ENCODE assay signal across 1 cellular context in genomic region chr11:111886032-111886431, GRCh38.
A peak's percentile ranks its signal among the peaks of the same experiment; 100 is the strongest.
TF ChIP-seq lines count a peak whose summit lies in the region.

No MANE protein-coding gene starts in this region.

TF ChIP-seq in K562, 482 proteins besides CTCF, POLR2A, EP300 and RAD21:
- TF ChIP-seq CEBPB (tag; IDR thresholded peaks at IDR 0.05), result 0 out of 2 replicates have a peak, but pooled peaks have one; percentile 29
- no peak for TF ChIP-seq ARNT (IDR thresholded peaks at IDR 0.05)
- no peak for TF ChIP-seq CEBPG (CRISPR knock-in tag; IDR thresholded peaks at IDR 0.05)
- TF ChIP-seq CEBPG (tag; conservative IDR thresholded peaks at IDR 0.05 in 1 of 2, IDR thresholded peaks at IDR 0.05 in 1 of 2), result peak in 1 of 2 experiments; percentile 74; a peak in 2 of 4 replicates
- peak; percentile 80 for TF ChIP-seq ATF3 (IDR thresholded peaks at IDR 0.05)
- no peak for TF ChIP-seq ATF3 (CRISPR knock-in tag; conservative IDR thresholded peaks at IDR 0.05)
